ENCODE assay signal across 8 cellular contexts in genomic region chr14:101762530-101763101, GRCh38. TPM values are rescaled to one million over a fixed set of nuclear protein-coding genes. Genes with fewer than 3 reads are reported as not detected.
DNase-seq lines count a peak whose midpoint lies in the region; ATAC-seq, FAIRE-seq and TF ChIP-seq lines count a peak whose summit lies in the region.

No MANE protein-coding gene starts in this region.

- H3K4me1 ChIP-seq in foreskin keratinocyte, result peaks cover 4% of the 10 kb centered on the region

- no peak for TF ChIP-seq CTCF in WERI-Rb-1 (IDR thresholded peaks at IDR 0.05; ENCODE audit: low read depth, low read length)
- no peak for TF ChIP-seq CTCF in foreskin keratinocyte (conservative IDR thresholded peaks at IDR 0.05)

- peaks cover 2% of the 10 kb centered on the region; the same call in 1 of the 2 replicates for H3K36me3 ChIP-seq in WERI-Rb-1

- H3K27me3 ChIP-seq in WERI-Rb-1 (ENCODE audit: insufficient read depth, low read depth, severe bottlenecking), result no peaks in the 10 kb centered on the region
- H3K27me3 ChIP-seq in foreskin keratinocyte, result no peaks in the 10 kb centered on the region

- DNase-seq in GM19239 (ENCODE audit: insufficient read length, low spot score), result no peak
- no peak for DNase-seq in WERI-Rb-1
- no peak for DNase-seq in foreskin keratinocyte
- DNase-seq in skeletal muscle cell (ENCODE audit: low read depth), result no peak
- DNase-seq in NCI-H345 (lab: John Stamatoyannopoulos, UW), result no peak
- no peak for DNase-seq in NCI-H1092 treated with DMSO at 0.1 percent for 48 hours (lab: John Stamatoyannopoulos, UW)

- no peak for ATAC-seq in foreskin keratinocyte
- no peak for ATAC-seq in GM19397 (IDR thresholded peaks at IDR 0.05; ENCODE audit: unreplicated experiment)
- no peak for ATAC-seq in HG02973 (IDR thresholded peaks at IDR 0.05; ENCODE audit: unreplicated experiment)

- peak; percentile 23 for FAIRE-seq in GM19239 (lab: Jason Lieb, UNC)

- H3K9me3 ChIP-seq in WERI-Rb-1 (ENCODE audit: severe bottlenecking), result no peaks in the 10 kb centered on the region

- H3K27ac ChIP-seq in WERI-Rb-1 (no peak overlapping the region), foreskin keratinocyte (peak overlapping the region; percentile 70)

- H3K4me3 ChIP-seq in WERI-Rb-1 (ENCODE audit: low read depth, low read length) (peak overlapping the region; percentile 62), skeletal muscle cell (ENCODE audit: low read depth, low read length) (peak overlapping the region; percentile 72)

RNA-seq across cellular contexts. Expression of gene PPP2R5C, which starts 1.1 kb away (rescaled TPM):
- total RNA-seq in foreskin keratinocyte, result 74.5 and 77.0 TPM in 2 replicates
- 51.8 and 54.7 TPM in 2 replicates for polyA plus RNA-seq in foreskin keratinocyte
